Comparison of ENCODE assay signal across 24 cellular contexts in genomic region chr17:15941781-15942180, GRCh38. TPM values are rescaled to one million over a fixed set of nuclear protein-coding genes. Genes with fewer than 3 reads are reported as not detected.
DNase-seq lines count a peak whose midpoint lies in the region; ATAC-seq and TF ChIP-seq lines count a peak whose summit lies in the region.
"Had no signal": no experiment of that assay in that cellular context is flagged by ENCODE, and none has a peak within 500 bp of the region (broad histone marks: within the 10 kb centered on the region; RNA-seq: fewer than 3 reads in every experiment).

No MANE protein-coding gene starts in this region.

- BruUV-seq in mammary epithelial cell (replicated peaks; lab: Mats Ljungman, UMichigan), result no TSS peak

- H3K36me3 ChIP-seq in GM23338 (ENCODE audit: insufficient read depth) (no peaks in the 10 kb centered on the region), mammary epithelial cell (ENCODE audit: insufficient read depth, low read length) (no peaks in the 10 kb centered on the region), lower lobe of right lung (no peaks in the 10 kb centered on the region)
- H3K36me3 ChIP-seq: gastrocnemius medialis, spleen, transverse colon had no signal

- intact Hi-C loops in mammary epithelial cell (cut with micrococcal nuclease) (loop anchor here (5.0 kb wide), 1 partner anchor 89 kb away; no protein-coding TSS in a partner anchor), lower lobe of right lung (cut with DNase I) (no loop called here)

- H2AFZ ChIP-seq in GM23338 (0 out of 2 replicates have a peak overlapping the region, but pooled peaks have one; percentile 14), mammary epithelial cell (ENCODE audit: low read depth, low read length) (peak overlapping the region; percentile 18)

- in situ Hi-C loops in mammary epithelial cell (cut with MboI; ENCODE audit: low sequenced_read_pairs in 2 of 2), result no loop called here

- H3K4me2 ChIP-seq in GM23338 (no peak overlapping the region), mammary epithelial cell (ENCODE audit: insufficient read depth, low read depth, low read length) (no peak overlapping the region)

- peaks cover 34% of the 10 kb centered on the region for H3K27me3 Mint-ChIP-seq in GM23338 (ENCODE audit: insufficient read depth, low read depth, poor library complexity)

- ATAC-seq in GM23338 (no peak), lower lobe of right lung (no peak), HG03196 (IDR thresholded peaks at IDR 0.05; ENCODE audit: unreplicated experiment) (no peak), HG03108 (IDR thresholded peaks at IDR 0.05; ENCODE audit: unreplicated experiment) (no peak), GM18870 (IDR thresholded peaks at IDR 0.05; ENCODE audit: unreplicated experiment) (no peak)
- ATAC-seq: activated T-cell treated with anti-CD3 and anti-CD28 coated beads, Interleukin-2, amount 50 U/mL, for 4 hours; gastrocnemius medialis; Right ventricle myocardium inferior; stimulated activated naive CD8-positive, alpha-beta T cell treated with anti-CD3 and anti-CD28 coated beads, Interleukin-15, amount 100 ng/mL, for 72 hours had no signal

- H3K4me1 Mint-ChIP-seq in GM23338, result peaks cover 11% of the 10 kb centered on the region

- TF ChIP-seq CTCF in GM23338 (conservative IDR thresholded peaks at IDR 0.05; ENCODE audit: low read depth in 2 of 2) (no peak), mammary epithelial cell (conservative IDR thresholded peaks at IDR 0.05 in 1 of 2, IDR thresholded peaks at IDR 0.05 in 1 of 2; ENCODE audit: extremely low read depth in 1 of 2, insufficient read depth in 1 of 2, low read depth in 1 of 2, low read length in 2 of 2) (no peak), lower lobe of right lung (IDR thresholded peaks at IDR 0.05) (no peak)

- H3K36me3 Mint-ChIP-seq in GM23338 (ENCODE audit: low read depth), result no peaks in the 10 kb centered on the region; the same call in 2 of the 3 replicates

- H3K9me3 ChIP-seq in mammary epithelial cell (replicated peaks; ENCODE audit: insufficient read depth, low read length) (no peaks in the 10 kb centered on the region), lower lobe of right lung (no peaks in the 10 kb centered on the region)
- H3K9me3 ChIP-seq: gastrocnemius medialis, spleen, transverse colon had no signal

- H3K4me3 Mint-ChIP-seq in GM23338, result no peak overlapping the region
- H3K4me3 Mint-ChIP-seq: activated naive CD4-positive, alpha-beta T cell treated with anti-CD3 and anti-CD28 coated beads for 36 hours; activated T-cell treated with anti-CD3 and anti-CD28 coated beads, Interleukin-2, amount 50 U/mL, for 4 hours; stimulated activated naive CD8-positive, alpha-beta T cell treated with anti-CD3 and anti-CD28 coated beads, Interleukin-15, amount 100 ng/mL, for 72 hours had no signal

- no peak overlapping the region for H3K27ac Mint-ChIP-seq in GM23338
- H3K27ac Mint-ChIP-seq: activated naive CD4-positive, alpha-beta T cell treated with anti-CD3 and anti-CD28 coated beads for 36 hours had no signal

- H3K9me2 ChIP-seq in GM23338 (ENCODE audit: insufficient read depth), result no peaks in the 10 kb centered on the region

- peaks cover 3% of the 10 kb centered on the region; the same call in 1 of the 3 replicates for H3K9me3 Mint-ChIP-seq in GM23338
- H3K9me3 Mint-ChIP-seq: activated naive CD4-positive, alpha-beta T cell treated with anti-CD3 and anti-CD28 coated beads for 36 hours; activated T-cell treated with anti-CD3 and anti-CD28 coated beads, Interleukin-2, amount 50 U/mL, for 4 hours; stimulated activated naive CD8-positive, alpha-beta T cell treated with anti-CD3 and anti-CD28 coated beads, Interleukin-15, amount 100 ng/mL, for 72 hours had no signal

- H4K20me1 ChIP-seq in GM23338 (replicated peaks; ENCODE audit: insufficient read depth), result no peaks in the 10 kb centered on the region
- H4K20me1 ChIP-seq in mammary epithelial cell (ENCODE audit: insufficient read depth, low read length), result no peaks in the 10 kb centered on the region

- no peak overlapping the region for H3K9ac ChIP-seq in mammary epithelial cell (ENCODE audit: insufficient read depth, low read length)

- CTCF ChIA-PET in mammary epithelial cell (lab: Charles Lee; ENCODE audit: low non-redundant PET), result no interaction called here

- no peaks in the 10 kb centered on the region for H3K79me2 ChIP-seq in GM23338 (replicated peaks; ENCODE audit: insufficient read depth)
- peaks cover 17% of the 10 kb centered on the region for H3K79me2 ChIP-seq in mammary epithelial cell (ENCODE audit: insufficient read depth, low read length)

- H3K27me3 ChIP-seq in GM23338 (ENCODE audit: insufficient read depth) (peaks cover 40% of the 10 kb centered on the region), mammary epithelial cell (ENCODE audit: insufficient read depth, low read length) (no peaks in the 10 kb centered on the region), lower lobe of right lung (ENCODE audit: low read depth) (peaks cover 4% of the 10 kb centered on the region)

- peaks cover 2% of the 10 kb centered on the region; the same call in 1 of the 2 replicates for H3F3A ChIP-seq in GM23338 (replicated peaks; ENCODE audit: low read depth)

- dilution Hi-C loops in mammary epithelial cell (cut with HindIII; ENCODE audit: low sequenced_read_pairs), result loop anchor here (5.0 to 10.0 kb wide), 2 partner anchors 49 to 287 kb away; no protein-coding TSS in a partner anchor

- H3K27ac ChIP-seq in GM23338 (ENCODE audit: low read depth) (no peak overlapping the region), mammary epithelial cell (ENCODE audit: insufficient read depth, low read depth, low read length) (no peak overlapping the region), lower lobe of right lung (peak overlapping the region; percentile 36)
- H3K27ac ChIP-seq: gastrocnemius medialis, transverse colon had no signal

- H3K4me1 ChIP-seq in GM23338 (ENCODE audit: insufficient read depth) (peaks cover 6% of the 10 kb centered on the region; the same call in 1 of the 2 replicates), mammary epithelial cell (ENCODE audit: insufficient read depth, low read length) (peaks cover 12% of the 10 kb centered on the region), lower lobe of right lung (peaks cover 24% of the 10 kb centered on the region)

- 59% methylated on average over 4 of the region's 7 CpGs for WGBS in mammary epithelial cell (ENCODE audit: low coverage, missing lambda C conversion rate)

- H3K4me3 ChIP-seq in GM23338 (no peak overlapping the region), mammary epithelial cell (replicated peaks in 1 of 3; ENCODE audit: insufficient read depth in 1 of 3, low read depth in 2 of 3, low read length in 3 of 3) (no peak overlapping the region), lower lobe of right lung (no peak overlapping the region)
- H3K4me3 ChIP-seq: gastrocnemius medialis, spleen, transverse colon had no signal

- DNase-seq in GM23338 (ENCODE audit: low spot score) (no peak), M059J (ENCODE audit: low read depth) (peak; percentile 47), mammary epithelial cell (peak; percentile 41), lower lobe of right lung (no peak), ecto neural progenitor cell (ENCODE audit: low spot score) (no peak)
- DNase-seq: activated CD4-positive, CD25-positive, alpha-beta regulatory T cell treated with anti-CD3 and anti-CD28 coated beads, Interleukin-2, amount 50 U/mL, for 72 hours; activated naive CD4-positive, alpha-beta T cell treated with anti-CD3 and anti-CD28 coated beads for 36 hours; activated T-cell treated with anti-CD3 and anti-CD28 coated beads, Interleukin-2, amount 50 U/mL, for 4 hours; central memory CD4-positive, alpha-beta T cell; DMS53; gastrocnemius medialis; GOT3; KG1; NCI-H1694 treated with DMSO at 0.1 percent for 48 hours; NCI-H2171 treated with DMSO at 0.1 percent for 48 hours; spleen; stimulated activated CD4-positive, alpha-beta T cell treated with anti-CD3 and anti-CD28 coated beads, Interleukin-4, amount 100 ng/mL, for 24 hours; stimulated activated naive CD8-positive, alpha-beta T cell treated with anti-CD3 and anti-CD28 coated beads, Interleukin-15, amount 100 ng/mL, for 72 hours; SW 1271; transverse colon had no signal

TF ChIP-seq in GM23338, 12 proteins besides CTCF, POLR2A, EP300 and RAD21 (continues in another document):
- no peak for TF ChIP-seq STAT1 (IDR thresholded peaks at IDR 0.05; ENCODE audit: unreplicated experiment)

RNA-seq across cellular contexts. Expression of gene ADORA2B, which starts 3.1 kb away (rescaled TPM):
- 7.9 and 13.1 TPM in 2 replicates for total RNA-seq in GM23338 (2014; rRNA removed; shearing (Covaris generic))
- polyA plus RNA-seq in GM23338 (2016; fragmentation: Nextera tagmentation; extraction: Ambion mirVana), result 2.7 and 3.3 TPM in 2 replicates
- total RNA-seq in M059J (2014; rRNA removed; shearing (Covaris generic)), result 20.8 and 24.7 TPM in 2 replicates
- total RNA-seq in mammary epithelial cell, result 10 to 100 TPM; 44.9 to 73.7 TPM
- 70.6 TPM for polyA plus RNA-seq in mammary epithelial cell
- 27.4 TPM for polyA minus RNA-seq in mammary epithelial cell
- total RNA-seq in lower lobe of right lung, result 6.2 TPM

RNA-seq across cellular contexts. Expression of gene ZSWIM7, which starts 57.7 kb away (rescaled TPM):
- 16.3 and 17.5 TPM in 2 replicates for total RNA-seq in GM23338 (2014; rRNA removed; shearing (Covaris generic))
- polyA plus RNA-seq in GM23338 (2016; fragmentation: Nextera tagmentation; extraction: Ambion mirVana) (48.0 and 50.4 TPM in 2 replicates), mammary epithelial cell (20.0 TPM)
- 25.3 and 26.5 TPM in 2 replicates for total RNA-seq in M059J (2014; rRNA removed; shearing (Covaris generic))
- total RNA-seq in mammary epithelial cell (10 to 100 TPM; 12.2 to 21.2 TPM), lower lobe of right lung (21.3 TPM)
- 6.3 TPM for polyA minus RNA-seq in mammary epithelial cell

RNA-seq across cellular contexts. Expression of gene TTC19, which starts 57.8 kb away (rescaled TPM):
- 92.2 and 93.5 TPM in 2 replicates for total RNA-seq in GM23338 (2014; rRNA removed; shearing (Covaris generic))
- polyA plus RNA-seq in GM23338 (2016; fragmentation: Nextera tagmentation; extraction: Ambion mirVana) (23.1 and 30.3 TPM in 2 replicates), mammary epithelial cell (6.5 TPM)
- total RNA-seq in M059J (2014; rRNA removed; shearing (Covaris generic)), result 20.6 and 23.7 TPM in 2 replicates
- total RNA-seq in mammary epithelial cell (10 to 100 TPM; 48.0 to 76.8 TPM), lower lobe of right lung (36.0 TPM)
- polyA minus RNA-seq in mammary epithelial cell, result 19.2 TPM

Comparison
In these comparisons a context has a peak if more than half of its experiments do, and no peak if none do; other contexts are left out.
1. DNase-seq: peak in M059J (single experiment) and mammary epithelial cell (single experiment); none in GM23338 (single experiment), lower lobe of right lung (single experiment) and ecto neural progenitor cell (single experiment).